Comparison of ENCODE assay signal across 21 cellular contexts in genomic region chr9:4686584-4686983, GRCh38. TPM values are rescaled to one million over a fixed set of nuclear protein-coding genes. Genes with fewer than 3 reads are reported as not detected.
DNase-seq lines count a peak whose midpoint lies in the region; ATAC-seq and TF ChIP-seq lines count a peak whose summit lies in the region.
"Had no signal": no experiment of that assay in that cellular context is flagged by ENCODE, and none has a peak within 500 bp of the region (broad histone marks: within the 10 kb centered on the region; RNA-seq: fewer than 3 reads in every experiment).

No MANE protein-coding gene starts in this region.

- H3K4me3 ChIP-seq in adrenal gland (no peak overlapping the region), gastroesophageal sphincter (no peak overlapping the region), subcutaneous abdominal adipose tissue (ENCODE audit: low read depth in 1 of 5, low read length in 5 of 5) (no peak overlapping the region)
- H3K4me3 ChIP-seq: Peyer's patch had no signal

- peak overlapping the region in 1 of 5 donors; percentile 7 for H3K9ac ChIP-seq in subcutaneous abdominal adipose tissue (ENCODE audit: low read length in 5 of 5)

- 57 to 76% (median 75%) methylated on average over 1 of the region's 1 CpG for WGBS in adrenal gland, 4 donors
- 45 to 50% methylated on average over 1 of the region's 1 CpG for WGBS in gastroesophageal sphincter (ENCODE audit: low coverage in 1 of 2), 2 donors

- H3K36me3 ChIP-seq in adrenal gland (replicated peaks in 1 of 2), result peaks cover 0 to 15% of the 10 kb centered on the region in 2 donors
- peaks cover 0 to 38% of the 10 kb centered on the region in 2 donors for H3K36me3 ChIP-seq in gastroesophageal sphincter
- peaks cover 9 to 30% (median 19%) of the 10 kb centered on the region in 5 donors for H3K36me3 ChIP-seq in subcutaneous abdominal adipose tissue (ENCODE audit: control insufficient read depth in 5 of 5, insufficient read depth in 5 of 5, low read length in 5 of 5)

- H3K27me3 ChIP-seq in adrenal gland, result no peaks in the 10 kb centered on the region
- no peaks in the 10 kb centered on the region for H3K27me3 ChIP-seq in gastroesophageal sphincter
- H3K27me3 ChIP-seq in subcutaneous abdominal adipose tissue (ENCODE audit: control insufficient read depth in 5 of 5, insufficient read depth in 4 of 5, low read length in 5 of 5), result no peaks in the 10 kb centered on the region
- H3K27me3 ChIP-seq: BE2C, Peyer's patch had no signal

- TF ChIP-seq CTCF in adrenal gland (IDR thresholded peaks at IDR 0.05), result no peak
- no peak for TF ChIP-seq CTCF in gastroesophageal sphincter (IDR thresholded peaks at IDR 0.05)

- no peak for TF ChIP-seq EP300 in gastroesophageal sphincter (IDR thresholded peaks at IDR 0.05)

- intact Hi-C loops in adrenal gland (cut with DNase I), result no loop called here

- ATAC-seq in gastroesophageal sphincter (no peak), HG03442 (IDR thresholded peaks at IDR 0.05; ENCODE audit: unreplicated experiment) (no peak)

- DNase-seq in OCI-M1 (lab: John Stamatoyannopoulos, UW) (peak; percentile 98), adrenal gland (no peak), NCI-H1105 (lab: John Stamatoyannopoulos, UW) (no peak), anterior cingulate cortex (lab: John Stamatoyannopoulos, UW) (no peak)
- DNase-seq: BE2C; CD4-positive, alpha-beta memory T cell; DND-41; GF-D8; HFFc6; KG1; NCI-H1105 treated with DMSO at 0.1 percent for 48 hours; NCI-H1930; NCI-H2171 treated with DMSO at 0.1 percent for 48 hours; NCI-H774; Peyer's patch; SHP77 treated with DMSO at 0.1 percent for 48 hours had no signal

- peak overlapping the region in 3 of 5 donors; percentile 1 to 54 (median 7) for H3K27ac ChIP-seq in adrenal gland
- H3K27ac ChIP-seq in gastroesophageal sphincter, result peak overlapping the region; percentile 52 to 77 (median 70)
- H3K27ac ChIP-seq in subcutaneous abdominal adipose tissue (ENCODE audit: low read depth, low read length), result peak overlapping the region; percentile 50

- no peak for TF ChIP-seq POLR2A in adrenal gland (IDR thresholded peaks at IDR 0.05)
- TF ChIP-seq POLR2A in gastroesophageal sphincter (IDR thresholded peaks at IDR 0.05), result no peak

- H3K4me1 ChIP-seq in adrenal gland (replicated peaks in 1 of 2), result peaks cover 16 to 43% of the 10 kb centered on the region in 2 donors
- H3K4me1 ChIP-seq in gastroesophageal sphincter, result peaks cover 0 to 96% (median 22%) of the 10 kb centered on the region in 3 donors
- H3K4me1 ChIP-seq in subcutaneous abdominal adipose tissue (ENCODE audit: control insufficient read depth in 5 of 5, insufficient read depth in 5 of 5, low read length in 5 of 5), result peaks cover 0 to 22% (median 9%) of the 10 kb centered on the region in 5 donors
- H3K4me1 ChIP-seq: BE2C had no signal

- H3K9me3 ChIP-seq in adrenal gland (replicated peaks in 1 of 3) (no peaks in the 10 kb centered on the region), gastroesophageal sphincter (no peaks in the 10 kb centered on the region), subcutaneous abdominal adipose tissue (ENCODE audit: control insufficient read depth in 5 of 5, low read length in 5 of 5) (no peaks in the 10 kb centered on the region)
- H3K9me3 ChIP-seq: BE2C, Peyer's patch had no signal

RNA-seq across cellular contexts. Expression of gene CDC37L1, which starts 7.2 kb away (rescaled TPM):
- total RNA-seq in adrenal gland (10 to 100 TPM; 16.5 to 46.2 (median 28.3) TPM), gastroesophageal sphincter (100 to 1,000 TPM in 1 of 4 donors, 10 to 100 TPM in 3; 61.4 to 101 (median 84.7) TPM)
- polyA plus RNA-seq in adrenal gland, result 10 to 100 TPM; 10.9 to 31.4 (median 11.1) TPM

RNA-seq across cellular contexts. Expression of gene SPATA6L, which starts 20.3 kb away (rescaled TPM):
- total RNA-seq in adrenal gland (1 to 10 TPM in 7 of 8 donors, under 1 TPM in 1; 0.55 to 8.3 (median 2.8) TPM), gastroesophageal sphincter (1 to 10 TPM in 1 of 4 donors, under 1 TPM in 3; 0.69 to 1.9 (median 0.83) TPM)
- 1 to 10 TPM in 1 of 3 donors, under 1 TPM in 2; 0.91 to 3.4 (median 0.95) TPM for polyA plus RNA-seq in adrenal gland
- total RNA-seq: H4, NCI-H460 had no signal
- polyA plus RNA-seq: CD4-positive, alpha-beta memory T cell had no signal

RNA-seq across cellular contexts. Expression of gene PLPP6, which starts 24.5 kb away (rescaled TPM):
- total RNA-seq in adrenal gland (10 to 100 TPM in 6 of 8 donors, 1 to 10 TPM in 2; 7.9 to 17.1 (median 11.3) TPM), gastroesophageal sphincter (1 to 10 TPM; 5.3 to 8.1 (median 6.6) TPM)
- polyA plus RNA-seq in adrenal gland, result 10 to 100 TPM in 1 of 3 donors, 1 to 10 TPM in 2; 2.2 to 12.1 (median 3.9) TPM

RNA-seq across cellular contexts. Expression of gene AK3, which starts 54.4 kb away (rescaled TPM):
- total RNA-seq in adrenal gland (100 to 1,000 TPM in 6 of 8 donors, 10 to 100 TPM in 2; 86.2 to 237 (median 113) TPM), gastroesophageal sphincter (100 to 1,000 TPM; 104 to 139 (median 119) TPM)
- polyA plus RNA-seq in adrenal gland, result 100 to 1,000 TPM in 1 of 3 donors, 10 to 100 TPM in 2; 31.6 to 132 (median 36.3) TPM

Comparison
In these comparisons a context has a peak if more than half of its experiments do, and no peak if none do; other contexts are left out.
1. H3K27ac ChIP-seq: peak in every context shown above with its lines; median percentile 70 in gastroesophageal sphincter; 50 in subcutaneous abdominal adipose tissue; 7 in adrenal gland.